Comparison of ENCODE assay signal across 12 cellular contexts in genomic region chr1:58805716-58806571, GRCh38. TPM values are rescaled to one million over a fixed set of nuclear protein-coding genes. Genes with fewer than 3 reads are reported as not detected.
A peak's percentile ranks its signal among the peaks of the same experiment; 100 is the strongest.
DNase-seq lines count a peak whose midpoint lies in the region; ATAC-seq, FAIRE-seq and TF ChIP-seq lines count a peak whose summit lies in the region.
"Had no signal": no experiment of that assay in that cellular context is flagged by ENCODE, and none has a peak within 500 bp of the region (broad histone marks: within the 10 kb centered on the region; RNA-seq: fewer than 3 reads in every experiment).

No MANE protein-coding gene starts in this region.

- H3K4me3 ChIP-seq in pancreas = no peak overlapping the region
- H3K4me3 ChIP-seq: breast epithelium had no signal

- H3K27ac ChIP-seq in pancreas = no peak overlapping the region
- H3K27ac ChIP-seq: breast epithelium had no signal

- no peaks in the 10 kb centered on the region for H3K9me3 Mint-ChIP-seq in natural killer cell

- H3K4me3 Mint-ChIP-seq in natural killer cell = no peak overlapping the region

- ATAC-seq in HG02588 (IDR thresholded peaks at IDR 0.05; ENCODE audit: unreplicated experiment) (peak; percentile 62), HG03520 (IDR thresholded peaks at IDR 0.05; ENCODE audit: unreplicated experiment) (peak; percentile 57), pancreas (no peak), natural killer cell (no peak)

- peak; percentile 20 for FAIRE-seq in pancreas (lab: Jason Lieb, UNC)
- FAIRE-seq: A204.1, frontal cortex had no signal

- no peaks in the 10 kb centered on the region for H3K27me3 ChIP-seq in pancreas
- H3K27me3 ChIP-seq: breast epithelium had no signal

- no peaks in the 10 kb centered on the region for H3K27me3 Mint-ChIP-seq in natural killer cell (ENCODE audit: low read depth in 2 of 2)

- H3K36me3 Mint-ChIP-seq in natural killer cell = peaks cover 12% of the 10 kb centered on the region

- peaks cover 0 to 19% (median 12%) of the 10 kb centered on the region in 3 donors for H3K4me1 ChIP-seq in pancreas
- H3K4me1 ChIP-seq: breast epithelium had no signal

- peak overlapping the region in 1 of 2 donors; percentile 21 for H3K27ac Mint-ChIP-seq in natural killer cell

- H3K4me1 Mint-ChIP-seq in natural killer cell = peaks cover 0 to 10% of the 10 kb centered on the region in 2 donors

- no peaks in the 10 kb centered on the region for H3K36me3 ChIP-seq in pancreas
- H3K36me3 ChIP-seq: breast epithelium had no signal

- H3K9me3 ChIP-seq in pancreas = no peaks in the 10 kb centered on the region
- H3K9me3 ChIP-seq: breast epithelium had no signal

- peak; percentile 34 for DNase-seq in NCI-H2107 treated with DMSO at 0.1 percent for 48 hours (lab: John Stamatoyannopoulos, UW; ENCODE audit: unreplicated experiment)
- no peak for DNase-seq in NCI-H2107 (lab: John Stamatoyannopoulos, UW)
- no peak for DNase-seq in pancreas
- DNase-seq in HuH-7.5 (ENCODE audit: low spot score) = no peak
- DNase-seq in HCEC 1CT = no peak
- DNase-seq in natural killer cell = no peak
- DNase-seq: stimulated activated CD4-positive, alpha-beta T cell treated with anti-CD3 and anti-CD28 coated beads, Interleukin-4, amount 100 ng/mL, for 1 hour had no signal

- intact Hi-C loops in pancreas (cut with DNase I) = no loop called here
- intact Hi-C loops in natural killer cell (cut with micrococcal nuclease) = no loop called here

- 86 to 87% methylated on average over 11 of the region's 11 CpGs for WGBS in pancreas, 2 donors

- TF ChIP-seq CTCF in pancreas (IDR thresholded peaks at IDR 0.05) (no peak), natural killer cell (IDR thresholded peaks at IDR 0.05) (no peak)

RNA-seq across cellular contexts. Expression of gene JUN, which starts 22.1 kb away (rescaled TPM):
- total RNA-seq in pancreas (100 to 1,000 TPM in 1 of 6 donors, 10 to 100 TPM in 5; 47.1 to 111 (median 86.2) TPM), natural killer cell (1,000 to 10,000 TPM; 1,209 to 1,942 (median 1,808) TPM)
- 100 to 1,000 TPM in 1 of 2 donors, 10 to 100 TPM in 1; 45.0 to 134 TPM for polyA plus RNA-seq in pancreas

Comparison
In these comparisons a context has a peak if more than half of its experiments do, and no peak if none do; other contexts are left out.
1. ATAC-seq: peak in HG02588 (single experiment) and HG03520 (single experiment); none in pancreas (0 of 4) and natural killer cell (0 of 3).
2. RNA of gene JUN, which starts 22.1 kb away (total RNA-seq): 1,209 to 1,942 TPM in natural killer cell; 47.1 to 111 TPM in pancreas; every median in the first group is over 10 times any median in the second.